Comparison of ENCODE assay signal across 15 cellular contexts in the genomic region with DNA sequence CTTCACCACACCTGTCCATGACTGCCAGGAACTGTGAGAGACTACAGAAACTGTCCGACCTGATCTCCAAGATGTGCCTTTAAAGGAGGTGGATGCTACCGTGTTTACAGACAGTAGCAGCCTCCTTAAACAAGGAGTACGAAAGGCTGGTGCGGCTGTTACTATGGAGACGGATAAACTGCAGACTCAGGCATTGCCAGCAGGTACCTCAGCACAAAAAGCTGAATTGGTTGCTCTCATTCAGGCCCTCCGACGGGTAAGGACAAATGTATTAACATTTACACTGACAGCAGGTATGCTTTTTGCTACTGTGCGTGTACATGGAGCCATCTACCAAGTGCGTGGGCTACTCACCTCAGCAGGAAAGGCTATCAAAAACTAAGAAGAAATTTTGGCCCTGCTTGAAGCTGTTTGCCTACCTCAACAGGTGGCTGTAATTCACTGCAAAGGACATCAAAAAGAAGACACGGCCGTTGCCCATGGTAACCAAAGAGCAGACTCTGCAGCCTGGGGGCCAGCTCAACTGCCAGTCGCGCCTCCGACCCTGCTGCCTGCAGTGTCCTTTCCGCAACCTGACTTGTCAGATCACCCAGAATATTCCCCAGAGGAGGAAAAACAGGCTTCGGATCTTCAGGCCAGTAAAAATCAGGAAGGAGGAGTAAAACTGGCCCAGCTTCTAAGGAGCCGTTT. TPM values are rescaled to one million over a fixed set of nuclear protein-coding genes. Genes with fewer than 3 reads are reported as not detected.
DNase-seq lines count a peak whose midpoint lies in the region; ATAC-seq, FAIRE-seq and TF ChIP-seq lines count a peak whose summit lies in the region.
"Had no signal": no experiment of that assay in that cellular context is flagged by ENCODE, and none has a peak within 500 bp of the region (broad histone marks: within the 10 kb centered on the region; RNA-seq: fewer than 3 reads in every experiment).

No MANE protein-coding gene starts in this region.

- H3K27ac ChIP-seq in upper lobe of right lung, result no peak overlapping the region
- H3K27ac ChIP-seq: gastrocnemius medialis had no signal

- no peaks in the 10 kb centered on the region for H3K27me3 Mint-ChIP-seq in Caco-2 (ENCODE audit: insufficient read depth, unreplicated experiment)
- H3K27me3 Mint-ChIP-seq in activated naive CD4-positive, alpha-beta T cell treated with anti-CD3 and anti-CD28 coated beads, Interleukin-2, amount 10 ng/mL, durations not matched to agents 7 days and 5 days, result peaks cover 77% of the 10 kb centered on the region
- peaks cover 38% of the 10 kb centered on the region for H3K27me3 Mint-ChIP-seq in activated CD4-positive, alpha-beta memory T cell treated with anti-CD3 and anti-CD28 coated beads for 36 hours

- peaks cover 24% of the 10 kb centered on the region for H3K4me1 Mint-ChIP-seq in Caco-2 (ENCODE audit: low read depth, unreplicated experiment)
- no peaks in the 10 kb centered on the region for H3K4me1 Mint-ChIP-seq in activated naive CD4-positive, alpha-beta T cell treated with anti-CD3 and anti-CD28 coated beads, Interleukin-2, amount 10 ng/mL, durations not matched to agents 7 days and 5 days
- no peaks in the 10 kb centered on the region for H3K4me1 Mint-ChIP-seq in activated CD4-positive, alpha-beta memory T cell treated with anti-CD3 and anti-CD28 coated beads for 36 hours (ENCODE audit: low read depth)
- H3K4me1 Mint-ChIP-seq: activated naive CD8-positive, alpha-beta T cell treated with anti-CD3 and anti-CD28 coated beads, Interleukin-2, amount 50 U/mL, for 24 hours; immature natural killer cell had no signal

- H3K4me3 ChIP-seq in Caco-2 (ENCODE audit: low read depth, low read length) (no peak overlapping the region), LNCaP clone FGC (ENCODE audit: low read depth, low read length) (no peak overlapping the region), upper lobe of right lung (no peak overlapping the region)
- H3K4me3 ChIP-seq: gastrocnemius medialis had no signal

- H3K4me1 ChIP-seq in Caco-2 (peaks cover 21% of the 10 kb centered on the region), upper lobe of right lung (no peaks in the 10 kb centered on the region)
- H3K4me1 ChIP-seq: gastrocnemius medialis had no signal

- CTCF ChIA-PET in Caco-2 (lab: Charles Lee), result interaction anchor here (0.6 kb wide), 1 partner anchor 22 kb away, joined by 4 read pairs; no protein-coding TSS in a partner anchor
- CTCF ChIA-PET in GM10248 (lab: Yijun Ruan, JAX), result interaction anchor here (1.0 kb wide), 1 partner anchor 48 kb away, joined by 3 read pairs; no protein-coding TSS in a partner anchor
- CTCF ChIA-PET in activated naive CD4-positive, alpha-beta T cell treated with anti-CD3 and anti-CD28 coated beads, Interleukin-2, amount 10 ng/mL, durations not matched to agents 7 days and 5 days (lab: Charles Lee), result interaction anchor here (1.8 kb wide), 1 partner anchor 14 kb away, joined by 3 read pairs; no protein-coding TSS in a partner anchor
- CTCF ChIA-PET in activated CD4-positive, alpha-beta memory T cell treated with anti-CD3 and anti-CD28 coated beads for 36 hours (lab: Charles Lee), result no interaction called here

- no peak for TF ChIP-seq CTCF in Caco-2 (IDR thresholded peaks at IDR 0.05; ENCODE audit: insufficient read depth in 1 of 2, low read depth in 1 of 2, low read length in 1 of 2, severe bottlenecking in 1 of 2, unreplicated experiment in 1 of 2)
- no peak for TF ChIP-seq CTCF in LNCaP clone FGC (IDR thresholded peaks at IDR 0.05; ENCODE audit: control insufficient read depth, extremely low read depth, insufficient read depth)
- no peak for TF ChIP-seq CTCF in GM10248 (IDR thresholded peaks at IDR 0.05; ENCODE audit: control extremely low read depth, extremely low read depth, low read depth, missing control alignments)
- TF ChIP-seq CTCF in upper lobe of right lung (IDR thresholded peaks at IDR 0.05), result no peak

- H3K9me3 ChIP-seq in Caco-2 (no peaks in the 10 kb centered on the region), upper lobe of right lung (no peaks in the 10 kb centered on the region)
- H3K9me3 ChIP-seq: gastrocnemius medialis had no signal

- DNase-seq in Caco-2 (no peak), LNCaP clone FGC (ENCODE audit: low read depth) (peak; percentile 44), NCI-H526 (lab: John Stamatoyannopoulos, UW) (peak; percentile 16 to 23), GM10248 (ENCODE audit: extremely low spot score) (no peak), upper lobe of right lung (no peak)
- no peak for DNase-seq in activated naive CD4-positive, alpha-beta T cell treated with anti-CD3 and anti-CD28 coated beads, Interleukin-2, amount 10 ng/mL, durations not matched to agents 7 days and 5 days
- no peak for DNase-seq in activated CD4-positive, alpha-beta memory T cell treated with anti-CD3 and anti-CD28 coated beads for 36 hours
- DNase-seq: activated CD4-positive, alpha-beta T cell treated with anti-CD3 and anti-CD28 coated beads, Interleukin-2, amount 50 U/mL, for 1 hour; activated naive CD8-positive, alpha-beta T cell treated with anti-CD3 and anti-CD28 coated beads, Interleukin-2, amount 50 U/mL, for 24 hours; activated T-cell treated with anti-CD3 and anti-CD28 coated beads, Interleukin-2, amount 50 U/mL, for 48 hours; gastrocnemius medialis; immature natural killer cell; SHP77 treated with DMSO at 0.1 percent for 48 hours had no signal

- POLR2A ChIA-PET in Caco-2 (lab: Charles Lee) (no interaction called here), GM10248 (lab: Yijun Ruan, JAX) (no interaction called here)
- POLR2A ChIA-PET in activated CD4-positive, alpha-beta memory T cell treated with anti-CD3 and anti-CD28 coated beads for 36 hours (lab: Charles Lee), result no interaction called here

- ATAC-seq in upper lobe of right lung, result no peak
- ATAC-seq: activated naive CD8-positive, alpha-beta T cell treated with anti-CD3 and anti-CD28 coated beads, Interleukin-2, amount 50 U/mL, for 24 hours; gastrocnemius medialis had no signal

- H3K27ac Mint-ChIP-seq in Caco-2 (ENCODE audit: unreplicated experiment), result peak overlapping the region; percentile 94
- no peak overlapping the region for H3K27ac Mint-ChIP-seq in activated naive CD4-positive, alpha-beta T cell treated with anti-CD3 and anti-CD28 coated beads, Interleukin-2, amount 10 ng/mL, durations not matched to agents 7 days and 5 days
- H3K27ac Mint-ChIP-seq in activated CD4-positive, alpha-beta memory T cell treated with anti-CD3 and anti-CD28 coated beads for 36 hours, result no peak overlapping the region
- H3K27ac Mint-ChIP-seq: activated naive CD8-positive, alpha-beta T cell treated with anti-CD3 and anti-CD28 coated beads, Interleukin-2, amount 50 U/mL, for 24 hours; immature natural killer cell had no signal

- no peak overlapping the region for H3K4me3 Mint-ChIP-seq in Caco-2 (ENCODE audit: unreplicated experiment)
- no peak overlapping the region for H3K4me3 Mint-ChIP-seq in activated naive CD4-positive, alpha-beta T cell treated with anti-CD3 and anti-CD28 coated beads, Interleukin-2, amount 10 ng/mL, durations not matched to agents 7 days and 5 days
- no peak overlapping the region for H3K4me3 Mint-ChIP-seq in activated CD4-positive, alpha-beta memory T cell treated with anti-CD3 and anti-CD28 coated beads for 36 hours
- H3K4me3 Mint-ChIP-seq: activated naive CD8-positive, alpha-beta T cell treated with anti-CD3 and anti-CD28 coated beads, Interleukin-2, amount 50 U/mL, for 24 hours; immature natural killer cell had no signal

- no peaks in the 10 kb centered on the region for H3K36me3 ChIP-seq in Caco-2 (ENCODE audit: control insufficient read depth, insufficient read depth, low read length)
- H3K36me3 ChIP-seq in upper lobe of right lung, result no peaks in the 10 kb centered on the region
- H3K36me3 ChIP-seq: gastrocnemius medialis had no signal

- intact Hi-C loops in Caco-2 (cut with micrococcal nuclease; ENCODE audit: unreplicated experiment) (no loop called here), upper lobe of right lung (cut with DNase I) (no loop called here)
- intact Hi-C loops in activated CD4-positive, alpha-beta memory T cell treated with anti-CD3 and anti-CD28 coated beads for 36 hours (cut with micrococcal nuclease), result no loop called here

- BruUV-seq in Caco-2 (replicated peaks; lab: Mats Ljungman, UMichigan), result no TSS peak

- peaks cover 21% of the 10 kb centered on the region for H3K36me3 Mint-ChIP-seq in Caco-2 (ENCODE audit: insufficient read depth, unreplicated experiment)
- H3K36me3 Mint-ChIP-seq in activated naive CD4-positive, alpha-beta T cell treated with anti-CD3 and anti-CD28 coated beads, Interleukin-2, amount 10 ng/mL, durations not matched to agents 7 days and 5 days, result no peaks in the 10 kb centered on the region
- H3K36me3 Mint-ChIP-seq in activated CD4-positive, alpha-beta memory T cell treated with anti-CD3 and anti-CD28 coated beads for 36 hours, result no peaks in the 10 kb centered on the region
- H3K36me3 Mint-ChIP-seq: immature natural killer cell had no signal

- H3K27me3 ChIP-seq in Caco-2 (replicated peaks; ENCODE audit: control insufficient read depth, insufficient read depth, low read length), result no peaks in the 10 kb centered on the region
- peaks cover 55% of the 10 kb centered on the region for H3K27me3 ChIP-seq in upper lobe of right lung

- peak; percentile 21 for FAIRE-seq in islet of Langerhans (lab: Jason Lieb, UNC)
- FAIRE-seq: D721Med had no signal

- no peaks in the 10 kb centered on the region for H3K9me3 Mint-ChIP-seq in Caco-2 (ENCODE audit: unreplicated experiment)
- H3K9me3 Mint-ChIP-seq in activated naive CD4-positive, alpha-beta T cell treated with anti-CD3 and anti-CD28 coated beads, Interleukin-2, amount 10 ng/mL, durations not matched to agents 7 days and 5 days, result no peaks in the 10 kb centered on the region
- H3K9me3 Mint-ChIP-seq in activated CD4-positive, alpha-beta memory T cell treated with anti-CD3 and anti-CD28 coated beads for 36 hours, result no peaks in the 10 kb centered on the region
- H3K9me3 Mint-ChIP-seq: activated naive CD8-positive, alpha-beta T cell treated with anti-CD3 and anti-CD28 coated beads, Interleukin-2, amount 50 U/mL, for 24 hours; immature natural killer cell had no signal

RNA-seq across cellular contexts. Expression of a gene that starts 30.9 kb away (rescaled TPM):
- total RNA-seq in Caco-2 (2022) (31.3 and 32.4 TPM in 2 replicates), upper lobe of right lung (0.52 TPM)
- 10 to 100 TPM; 44.2 to 46.0 TPM for total RNA-seq in activated CD4-positive, alpha-beta memory T cell treated with anti-CD3 and anti-CD28 coated beads for 36 hours

Comparison
In these comparisons a context has a peak if more than half of its experiments do, and no peak if none do; other contexts are left out.
1. DNase-seq: peak in LNCaP clone FGC (single experiment) and NCI-H526 (2 of 2); none in Caco-2 (0 of 2), GM10248 (single experiment), activated naive CD4-positive, alpha-beta T cell treated with anti-CD3 and anti-CD28 coated beads, Interleukin-2, amount 10 ng/mL, durations not matched to agents 7 days and 5 days (single experiment), upper lobe of right lung (single experiment) and activated CD4-positive, alpha-beta memory T cell treated with anti-CD3 and anti-CD28 coated beads for 36 hours (single experiment).
2. RNA of a gene that starts 30.9 kb away (total RNA-seq): 44.2 to 46.0 TPM in activated CD4-positive, alpha-beta memory T cell treated with anti-CD3 and anti-CD28 coated beads for 36 hours and 31.3 to 32.4 TPM in Caco-2; 0.52 TPM in upper lobe of right lung (single experiment); every median in the first group is over 10 times any median in the second.